ENCODE assay signal across 9 cellular contexts in genomic region chr20:34216382-34216742, GRCh38. TPM values are rescaled to one million over a fixed set of nuclear protein-coding genes. Genes with fewer than 3 reads are reported as not detected.
DNase-seq lines count a peak whose midpoint lies in the region; ATAC-seq and TF ChIP-seq lines count a peak whose summit lies in the region.
"Had no signal": no experiment of that assay in that cellular context is flagged by ENCODE, and none has a peak within 500 bp of the region (broad histone marks: within the 10 kb centered on the region; RNA-seq: fewer than 3 reads in every experiment).

No MANE protein-coding gene starts in this region.

- no peaks in the 10 kb centered on the region for H3K36me3 ChIP-seq in H7 (replicated peaks; ENCODE audit: control insufficient read depth, insufficient read depth, low read length)

- ATAC-seq in HG03159 (IDR thresholded peaks at IDR 0.05; ENCODE audit: unreplicated experiment), result no peak

- H3K4me3 ChIP-seq in H7 (ENCODE audit: insufficient read depth, low read depth, low read length) (peak overlapping the region; percentile 59), foreskin fibroblast (ENCODE audit: low read depth in 1 of 2, low read length in 2 of 2) (peak overlapping the region; percentile 60 to 75), skin epidermis (peak overlapping the region in 5 of 7 experiments; percentile 16 to 37 (median 31))

- TF ChIP-seq CTCF in VCaP (conservative IDR thresholded peaks at IDR 0.05) (no peak), foreskin fibroblast (IDR thresholded peaks at IDR 0.05; ENCODE audit: low read depth, low read length) (no peak)

- H3K27me3 ChIP-seq in H7 (ENCODE audit: control insufficient read depth, insufficient read depth, low read length), result peaks cover 11% of the 10 kb centered on the region

- H3K27ac ChIP-seq in VCaP (peak overlapping the region; percentile 75), skin epidermis (peak overlapping the region in 10 of 21 experiments; percentile 15 to 81 (median 55))

- no peak for DNase-seq in H7
- DNase-seq in foreskin fibroblast, result no peak
- DNase-seq in GM19240 (ENCODE audit: insufficient read length, low spot score), result no peak
- DNase-seq in HT-29 (ENCODE audit: low spot score), result no peak
- DNase-seq in activated CD4-positive, alpha-beta T cell treated with anti-CD3 and anti-CD28 coated beads for 48 hours, result no peak
- DNase-seq: NCI-H1048 had no signal

RNA-seq across cellular contexts. Expression of gene ASIP, which starts 24.9 kb away (rescaled TPM):
- total RNA-seq in H7 (2014; rRNA removed; shearing (Covaris generic)), result not detected in 2 replicates
- not detected in 2 replicates for total RNA-seq in HT-29 (2014; rRNA removed; shearing (Covaris generic))
